ENCODE assay signal across 8 cellular contexts in the genomic region with DNA sequence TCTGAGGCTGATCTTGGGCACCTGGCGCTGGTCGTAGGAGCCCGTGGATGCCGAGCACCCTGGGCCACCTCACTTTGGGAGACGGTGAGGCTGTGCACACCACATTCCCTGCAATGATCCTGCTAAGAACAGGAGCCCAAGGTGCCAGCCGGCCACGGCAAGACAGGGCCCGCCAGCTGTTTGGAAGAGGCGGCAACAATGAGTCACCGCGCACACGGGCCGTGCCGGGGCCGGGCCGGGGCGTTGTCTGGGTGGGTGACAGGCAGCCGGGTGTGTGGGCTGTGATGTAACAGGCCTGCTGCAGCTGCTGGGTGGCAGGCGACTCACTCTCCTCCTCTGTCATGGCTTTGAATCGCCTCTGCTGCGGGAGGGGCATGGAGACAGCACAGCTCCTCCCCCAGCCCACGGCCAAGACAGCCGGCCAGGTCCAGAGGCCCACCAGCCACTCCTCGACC. TPM values are rescaled to one million over a fixed set of nuclear protein-coding genes. Genes with fewer than 3 reads are reported as not detected.
A peak's percentile ranks its signal among the peaks of the same experiment; 100 is the strongest.
DNase-seq lines count a peak whose midpoint lies in the region; ATAC-seq and TF ChIP-seq lines count a peak whose summit lies in the region.

No MANE protein-coding gene starts in this region.

- ATAC-seq in foreskin keratinocyte = peak; percentile 67
- no peak for ATAC-seq in omental fat pad (ENCODE audit: low FRiP score)

- intact Hi-C loops in ascending aorta (cut with DNase I) = no loop called here

- H3K9ac ChIP-seq in skeletal muscle tissue (ENCODE audit: low read depth in 1 of 3, low read length in 3 of 3) = peak overlapping the region in 1 of 3 donors; percentile 62

- TF ChIP-seq CTCF in foreskin keratinocyte (conservative IDR thresholded peaks at IDR 0.05) = no peak
- no peak for TF ChIP-seq CTCF in ascending aorta (IDR thresholded peaks at IDR 0.05)
- TF ChIP-seq CTCF in omental fat pad (IDR thresholded peaks at IDR 0.05) = no peak

- peak; percentile 31 for DNase-seq in GM04503 (ENCODE audit: low read depth)
- peak; percentile 49 for DNase-seq in NCI-H774 (lab: John Stamatoyannopoulos, UW)
- DNase-seq in activated T-cell treated with anti-CD3 and anti-CD28 coated beads for 1 hour (ENCODE audit: low read depth) = peak; percentile 49
- peak; percentile 84 to 91 for DNase-seq in foreskin keratinocyte
- no peak for DNase-seq in ascending aorta (ENCODE audit: low spot score in 2 of 2)
- DNase-seq in NCI-H1105 (lab: John Stamatoyannopoulos, UW) = no peak
- no peak for DNase-seq in omental fat pad (ENCODE audit: low spot score)

- H3K27me3 ChIP-seq in foreskin keratinocyte (peaks cover 5% of the 10 kb centered on the region), skeletal muscle tissue (ENCODE audit: control insufficient read depth in 3 of 3, insufficient read depth in 3 of 3, low read length in 3 of 3) (peaks cover 4 to 10% (median 8%) of the 10 kb centered on the region in 3 donors), ascending aorta (no peaks in the 10 kb centered on the region)

- H3K27ac ChIP-seq in foreskin keratinocyte (peak overlapping the region; percentile 84), skeletal muscle tissue (ENCODE audit: low read depth, low read length) (peak overlapping the region; percentile 67), ascending aorta (no peak overlapping the region)

- H3K4me3 ChIP-seq in skeletal muscle tissue (ENCODE audit: low read length in 3 of 3) (peak overlapping the region in 2 of 3 donors; percentile 13 to 35), ascending aorta (no peak overlapping the region)

- H3K36me3 ChIP-seq in skeletal muscle tissue (ENCODE audit: control insufficient read depth in 3 of 3, insufficient read depth in 3 of 3, low read length in 3 of 3) = no peaks in the 10 kb centered on the region
- H3K36me3 ChIP-seq in ascending aorta = no peaks in the 10 kb centered on the region

- H3K9me3 ChIP-seq in skeletal muscle tissue (ENCODE audit: control insufficient read depth in 3 of 3, low read length in 3 of 3) (no peaks in the 10 kb centered on the region), ascending aorta (no peaks in the 10 kb centered on the region)

- H3K4me1 ChIP-seq in foreskin keratinocyte = peaks cover 24% of the 10 kb centered on the region
- H3K4me1 ChIP-seq in skeletal muscle tissue (ENCODE audit: control insufficient read depth in 3 of 3, insufficient read depth in 3 of 3, low read length in 3 of 3) = peaks cover 0 to 20% (median 7%) of the 10 kb centered on the region in 3 donors
- H3K4me1 ChIP-seq in ascending aorta = no peaks in the 10 kb centered on the region

RNA-seq across cellular contexts. Expression of a gene that starts 49.7 kb away (rescaled TPM):
- total RNA-seq in foreskin keratinocyte = 207 and 211 TPM in 2 replicates
- polyA plus RNA-seq in foreskin keratinocyte = 171 and 184 TPM in 2 replicates
- total RNA-seq in skeletal muscle tissue = 99.7 TPM
- total RNA-seq in ascending aorta = 82.8 TPM
- total RNA-seq in omental fat pad = 100 to 1,000 TPM in 2 of 4 donors, 10 to 100 TPM in 2; 46.8 to 264 (median 114) TPM

Comparison
In these comparisons a context has a peak if more than half of its experiments do, and no peak if none do; other contexts are left out.
1. DNase-seq: peak in GM04503 (single experiment), NCI-H774 (single experiment), activated T-cell treated with anti-CD3 and anti-CD28 coated beads for 1 hour (single experiment) and foreskin keratinocyte (2 of 2); none in ascending aorta (0 of 2), NCI-H1105 (single experiment) and omental fat pad (single experiment).
2. H3K27ac ChIP-seq: peak in foreskin keratinocyte (single experiment) and skeletal muscle tissue (single experiment); none in ascending aorta (0 of 2).
3. H3K4me3 ChIP-seq: peak in skeletal muscle tissue (2 of 3); none in ascending aorta (0 of 2).